In genomic region chr11:116454020-116454645, GRCh38 we compare ENCODE assay signal across 8 cellular contexts.
DNase-seq lines count a peak whose midpoint lies in the region; ATAC-seq and TF ChIP-seq lines count a peak whose summit lies in the region.

No MANE protein-coding gene starts in this region.

- H3K36me3 Mint-ChIP-seq in activated T-cell treated with anti-CD3 and anti-CD28 coated beads, Interleukin-2, amount 50 U/mL, for 72 hours (ENCODE audit: insufficient read depth in 2 of 2) = no peaks in the 10 kb centered on the region

- H2AFZ ChIP-seq in hepatocyte = no peak overlapping the region

- H3K79me2 ChIP-seq in hepatocyte = no peaks in the 10 kb centered on the region

- peaks cover 8% of the 10 kb centered on the region for H3K27me3 Mint-ChIP-seq in activated T-cell treated with anti-CD3 and anti-CD28 coated beads, Interleukin-2, amount 50 U/mL, for 72 hours (ENCODE audit: low read depth)

- no peak overlapping the region for H3K27ac Mint-ChIP-seq in activated T-cell treated with anti-CD3 and anti-CD28 coated beads, Interleukin-2, amount 50 U/mL, for 72 hours

- no peak overlapping the region for H3K4me3 ChIP-seq in hepatocyte

- ATAC-seq in activated T-cell treated with anti-CD3 and anti-CD28 coated beads, Interleukin-2, amount 50 U/mL, for 72 hours (replicated peaks in 1 of 2) = no peak
- ATAC-seq in HG02678 (IDR thresholded peaks at IDR 0.05; ENCODE audit: unreplicated experiment) = no peak

- no peaks in the 10 kb centered on the region for H3K9me2 ChIP-seq in hepatocyte (replicated peaks; ENCODE audit: insufficient read depth)

- no peaks in the 10 kb centered on the region for H3K36me3 ChIP-seq in hepatocyte (replicated peaks; ENCODE audit: insufficient read depth, low read depth)

- 58% methylated on average over 9 of the region's 9 CpGs for whole genome bisulfite sequencing in hepatocyte (ENCODE audit: low lambda C conversion rate, missing lambda C conversion rate)

- peak; percentile 29 to 40 for DNase-seq in activated T-cell treated with anti-CD3 and anti-CD28 coated beads, Interleukin-2, amount 50 U/mL, for 48 hours
- DNase-seq in activated T-cell treated with anti-CD3 and anti-CD28 coated beads for 4 hours (no peak), NCI-H1092 treated with DMSO at 0.1 percent for 48 hours (lab: John Stamatoyannopoulos, UW) (peak; percentile 73), hepatocyte (ENCODE audit: low spot score) (peak; percentile 71)
- DNase-seq in activated T-cell treated with anti-CD3 and anti-CD28 coated beads, Interleukin-2, amount 50 U/mL, for 72 hours = peak; percentile 7 to 20
- peak; percentile 0 to 14 (median 0) for DNase-seq in stimulated activated CD4-positive, alpha-beta T cell treated with anti-CD3 and anti-CD28 coated beads, TNF-alpha, amount 100 ng/mL, for 48 hours (ENCODE audit: low read depth in 3 of 3)
- DNase-seq in activated effector memory CD4-positive, alpha-beta T cell treated with anti-CD3 and anti-CD28 coated beads, Interleukin-2, amount 50 U/mL, for 16 hours = no peak

- peaks cover 16% of the 10 kb centered on the region for H3K4me1 ChIP-seq in hepatocyte (ENCODE audit: insufficient read depth)

- no peaks in the 10 kb centered on the region for H3K4me1 Mint-ChIP-seq in activated T-cell treated with anti-CD3 and anti-CD28 coated beads, Interleukin-2, amount 50 U/mL, for 72 hours (ENCODE audit: low read depth)

- H3K4me2 ChIP-seq in hepatocyte = no peak overlapping the region

- H4K20me1 ChIP-seq in hepatocyte (ENCODE audit: insufficient read depth, poor library complexity, severe bottlenecking) = no peaks in the 10 kb centered on the region

- H3K9me3 Mint-ChIP-seq in activated T-cell treated with anti-CD3 and anti-CD28 coated beads, Interleukin-2, amount 50 U/mL, for 72 hours = no peaks in the 10 kb centered on the region

- H3K9me3 ChIP-seq in hepatocyte (ENCODE audit: low read depth) = peaks cover 5% of the 10 kb centered on the region

- H3K4me3 Mint-ChIP-seq in activated T-cell treated with anti-CD3 and anti-CD28 coated beads, Interleukin-2, amount 50 U/mL, for 72 hours = no peak overlapping the region

- no peaks in the 10 kb centered on the region for H3K27me3 ChIP-seq in hepatocyte

- peak; percentile 59 for TF ChIP-seq CTCF in hepatocyte (IDR thresholded peaks at IDR 0.05; ENCODE audit: poor library complexity)

- no peak overlapping the region for H3K27ac ChIP-seq in hepatocyte

Comparison
In these comparisons a context has a peak if more than half of its experiments do, and no peak if none do; other contexts are left out.
1. DNase-seq: peak in activated T-cell treated with anti-CD3 and anti-CD28 coated beads, Interleukin-2, amount 50 U/mL, for 48 hours (2 of 2), NCI-H1092 treated with DMSO at 0.1 percent for 48 hours (single experiment), activated T-cell treated with anti-CD3 and anti-CD28 coated beads, Interleukin-2, amount 50 U/mL, for 72 hours (2 of 2), hepatocyte (single experiment) and stimulated activated CD4-positive, alpha-beta T cell treated with anti-CD3 and anti-CD28 coated beads, TNF-alpha, amount 100 ng/mL, for 48 hours (3 of 3); none in activated T-cell treated with anti-CD3 and anti-CD28 coated beads for 4 hours (single experiment) and activated effector memory CD4-positive, alpha-beta T cell treated with anti-CD3 and anti-CD28 coated beads, Interleukin-2, amount 50 U/mL, for 16 hours (single experiment).